16 cellular contexts compared by ENCODE assay signal in genomic region chr10:5652746-5653145, GRCh38. TPM values are rescaled to one million over a fixed set of nuclear protein-coding genes. Genes with fewer than 3 reads are reported as not detected.
DNase-seq lines count a peak whose midpoint lies in the region; ATAC-seq and TF ChIP-seq lines count a peak whose summit lies in the region.
"Had no signal": no experiment of that assay in that cellular context is flagged by ENCODE, and none has a peak within 500 bp of the region (broad histone marks: within the 10 kb centered on the region; RNA-seq: fewer than 3 reads in every experiment).

No MANE protein-coding gene starts in this region.

- TF ChIP-seq CTCF in OCI-LY7 (conservative IDR thresholded peaks at IDR 0.05; ENCODE audit: low read length) (no peak), esophagus muscularis mucosa (IDR thresholded peaks at IDR 0.05) (no peak), prostate gland (IDR thresholded peaks at IDR 0.05) (no peak), upper lobe of right lung (IDR thresholded peaks at IDR 0.05) (no peak), chondrocyte (IDR thresholded peaks at IDR 0.05) (no peak)

- 93% methylated on average over 11 of the region's 14 CpGs for WGBS in esophagus muscularis mucosa
- 94% methylated on average over 14 of the region's 14 CpGs for WGBS in prostate gland

- H3K79me2 ChIP-seq in OCI-LY7 (ENCODE audit: insufficient read depth, low read depth, low read length), result peaks cover 20% of the 10 kb centered on the region; the same call in 1 of the 2 replicates

- H3K4me2 ChIP-seq in OCI-LY7 (ENCODE audit: low read length), result 0 out of 2 replicates have a peak overlapping the region, but pooled peaks have one; percentile 12

- H3K9me3 Mint-ChIP-seq in chondrocyte (ENCODE audit: low read depth), result no peaks in the 10 kb centered on the region
- H3K9me3 Mint-ChIP-seq: CD4-positive, alpha-beta memory T cell had no signal

- H3K9me2 ChIP-seq in OCI-LY7 (ENCODE audit: insufficient read depth, low read length), result no peaks in the 10 kb centered on the region

- CTCF ChIA-PET in OCI-LY7 (lab: Charles Lee; ENCODE audit: unreplicated experiment), result no interaction called here

- H3K36me3 ChIP-seq in OCI-LY7 (ENCODE audit: insufficient read depth, low read length), result peaks cover 29% of the 10 kb centered on the region
- H3K36me3 ChIP-seq in esophagus muscularis mucosa, result peaks cover 6 to 44% (median 32%) of the 10 kb centered on the region in 4 donors
- no peaks in the 10 kb centered on the region for H3K36me3 ChIP-seq in prostate gland
- H3K36me3 ChIP-seq in upper lobe of right lung, result peaks cover 9% of the 10 kb centered on the region

- TF ChIP-seq EP300 in esophagus muscularis mucosa (IDR thresholded peaks at IDR 0.05), result no peak

- H3K27ac Mint-ChIP-seq in chondrocyte (ENCODE audit: unreplicated experiment), result no peak overlapping the region
- H3K27ac Mint-ChIP-seq: B cell; CD4-positive, alpha-beta memory T cell had no signal

- no peak for TF ChIP-seq POLR2A in esophagus muscularis mucosa (IDR thresholded peaks at IDR 0.05; ENCODE audit: low read depth)
- no peak for TF ChIP-seq POLR2A in prostate gland (IDR thresholded peaks at IDR 0.05)

- H3K4me1 ChIP-seq in OCI-LY7 (ENCODE audit: insufficient read depth, low read length, poor library complexity, severe bottlenecking), result peaks cover 56% of the 10 kb centered on the region
- H3K4me1 ChIP-seq in esophagus muscularis mucosa, result peaks cover 0 to 28% (median 15%) of the 10 kb centered on the region in 4 donors
- no peaks in the 10 kb centered on the region for H3K4me1 ChIP-seq in prostate gland (replicated peaks)
- H3K4me1 ChIP-seq in upper lobe of right lung, result no peaks in the 10 kb centered on the region

- H3K27ac ChIP-seq in OCI-LY7 (ENCODE audit: low read depth, low read length, poor library complexity, severe bottlenecking) (peak overlapping the region; percentile 20), esophagus muscularis mucosa (replicated peaks in 1 of 4) (peak overlapping the region in 3 of 4 donors; percentile 27 to 56 (median 38)), prostate gland (peak overlapping the region; percentile 14 to 43), upper lobe of right lung (no peak overlapping the region)

- peaks cover 10% of the 10 kb centered on the region for H3K36me3 Mint-ChIP-seq in chondrocyte (ENCODE audit: low read depth)

- POLR2A ChIA-PET in OCI-LY7 (lab: Charles Lee), result interaction anchor here (2.2 kb wide), 1 partner anchor 10 kb away, joined by 7 read pairs; no protein-coding TSS in a partner anchor

- ATAC-seq in upper lobe of right lung (peak; percentile 22), HG03280 (IDR thresholded peaks at IDR 0.05; ENCODE audit: unreplicated experiment) (no peak)

- no TSS peak for BruUV-seq in OCI-LY7 (replicated peaks; lab: Mats Ljungman, UMichigan)

- no peaks in the 10 kb centered on the region for H4K20me1 ChIP-seq in OCI-LY7 (ENCODE audit: insufficient read depth, low read length)

- no peaks in the 10 kb centered on the region for H3K27me3 ChIP-seq in esophagus muscularis mucosa
- H3K27me3 ChIP-seq in prostate gland (replicated peaks; ENCODE audit: insufficient read depth), result no peaks in the 10 kb centered on the region
- H3K27me3 ChIP-seq in upper lobe of right lung, result no peaks in the 10 kb centered on the region
- H3K27me3 ChIP-seq: Peyer's patch had no signal

- H3K9me3 ChIP-seq in OCI-LY7 (ENCODE audit: low read length) (no peaks in the 10 kb centered on the region), esophagus muscularis mucosa (no peaks in the 10 kb centered on the region), prostate gland (no peaks in the 10 kb centered on the region), upper lobe of right lung (no peaks in the 10 kb centered on the region)
- H3K9me3 ChIP-seq: Peyer's patch had no signal

- no peaks in the 10 kb centered on the region for H3K27me3 Mint-ChIP-seq in chondrocyte (ENCODE audit: low read depth)
- H3K27me3 Mint-ChIP-seq: CD4-positive, alpha-beta memory T cell had no signal

- H3K4me1 Mint-ChIP-seq in chondrocyte (ENCODE audit: low read depth), result no peaks in the 10 kb centered on the region

- H3K4me3 ChIP-seq in OCI-LY7 (ENCODE audit: low read depth, low read length, poor library complexity, severe bottlenecking), result no peak overlapping the region
- H3K4me3 ChIP-seq in esophagus muscularis mucosa, result no peak overlapping the region
- no peak overlapping the region for H3K4me3 ChIP-seq in prostate gland
- no peak overlapping the region for H3K4me3 ChIP-seq in upper lobe of right lung
- H3K4me3 ChIP-seq: Peyer's patch had no signal

- H2AFZ ChIP-seq in OCI-LY7 (ENCODE audit: low read length), result no peak overlapping the region

- H3K4me3 Mint-ChIP-seq in chondrocyte (ENCODE audit: unreplicated experiment), result no peak overlapping the region
- H3K4me3 Mint-ChIP-seq: B cell; CD4-positive, alpha-beta memory T cell had no signal

- intact Hi-C loops in OCI-LY7 (cut with micrococcal nuclease; ENCODE audit: unreplicated experiment), result loop anchor here (10.0 kb wide), 1 partner anchor 692 kb away; no protein-coding TSS in a partner anchor
- intact Hi-C loops in esophagus muscularis mucosa (cut with DNase I), result no loop called here
- intact Hi-C loops in prostate gland (cut with DNase I), result no loop called here
- intact Hi-C loops in upper lobe of right lung (cut with DNase I), result no loop called here

- DNase-seq in OCI-LY7 (ENCODE audit: low spot score) (no peak), esophagus muscularis mucosa (ENCODE audit: extremely low spot score) (no peak), prostate gland (ENCODE audit: low spot score) (no peak), upper lobe of right lung (no peak), chondrocyte (ENCODE audit: low spot score) (no peak), pons (ENCODE audit: low spot score) (no peak)
- DNase-seq: CD4-positive, alpha-beta memory T cell; DMS79 treated with DMSO at 0.1 percent for 48 hours; Kasumi-1; NCI-H1417; NCI-H1930; NCI-H2171 treated with DMSO at 0.1 percent for 48 hours; NCI-H510A; Peyer's patch had no signal

RNA-seq across cellular contexts. Expression of gene ASB13, which starts 13.6 kb away (rescaled TPM):
- 23.2 and 25.6 TPM in 2 replicates for total RNA-seq in OCI-LY7 (2014; rRNA removed; shearing (Covaris generic))
- total RNA-seq in OCI-LY7 (2022) (90.4 and 108 TPM in 2 replicates), esophagus muscularis mucosa (10 to 100 TPM; 15.4 to 24.0 (median 17.4) TPM), prostate gland (10 to 100 TPM; 16.6 to 24.5 TPM), upper lobe of right lung (23.0 TPM), chondrocyte (13.8 to 14.9 TPM (median 14.0 TPM) in 3 replicates)

RNA-seq across cellular contexts. Expression of gene TASOR2, which starts 31.9 kb away (rescaled TPM):
- total RNA-seq in OCI-LY7 (2014; rRNA removed; shearing (Covaris generic)), result 103 and 113 TPM in 2 replicates
- total RNA-seq in OCI-LY7 (2022), result 116 and 127 TPM in 2 replicates
- total RNA-seq in esophagus muscularis mucosa, result 10 to 100 TPM; 56.9 to 66.3 (median 63.9) TPM
- total RNA-seq in prostate gland, result 10 to 100 TPM; 55.0 to 97.9 TPM
- 63.7 TPM for total RNA-seq in upper lobe of right lung
- 61.1 to 78.1 TPM (median 62.6 TPM) in 3 replicates for total RNA-seq in chondrocyte
